1 cellular context compared by ENCODE assay signal in the genomic region with DNA sequence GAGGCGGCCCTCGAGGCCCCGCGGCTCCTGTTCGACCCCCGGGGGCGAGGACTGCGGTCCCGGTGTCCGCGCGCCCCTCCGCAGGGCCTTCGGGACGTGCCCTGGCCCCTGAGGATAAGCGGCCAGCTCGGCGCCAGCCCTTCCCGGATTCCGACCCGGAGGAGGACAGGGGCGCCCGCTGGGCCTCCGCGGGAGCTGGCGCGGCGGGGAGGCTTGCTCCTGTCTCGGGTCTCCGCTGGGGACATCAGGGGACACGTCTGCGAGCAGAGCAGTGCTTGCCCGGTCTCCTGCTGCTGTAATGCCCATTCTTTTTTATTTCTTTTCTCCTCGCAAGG.
TF ChIP-seq lines count a peak whose summit lies in the region.

No MANE protein-coding gene starts in this region.

TF ChIP-seq in HEK293T, 16 proteins besides CTCF, POLR2A, EP300 and RAD21 (continued from another document):
- TF ChIP-seq HDGF (IDR thresholded peaks at IDR 0.05; ENCODE audit: borderline replicate concordance) (no peak), FOXA1 (IDR thresholded peaks at IDR 0.05) (no peak)
